ENCODE assay signal across 18 cellular contexts in genomic region chr16:16080465-16081065, GRCh38.
"Had no signal": no experiment of that assay in that cellular context is flagged by ENCODE, and none has a peak within 500 bp of the region (broad histone marks: within the 10 kb centered on the region; RNA-seq: fewer than 3 reads in every experiment).

No MANE protein-coding gene starts in this region.

- H3K4me1 Mint-ChIP-seq: activated naive CD4-positive, alpha-beta T cell treated with anti-CD3 and anti-CD28 coated beads, Interleukin-2, amount 50 U/mL, for 24 hours had no signal

- H3K27ac ChIP-seq: ascending aorta, coronary artery, parathyroid adenoma, vagina, WERI-Rb-1 had no signal

- DNase-seq: activated CD4-positive, alpha-beta T cell treated with anti-CD3 and anti-CD28 coated beads for 1 hour; activated CD8-positive, alpha-beta memory T cell treated with anti-CD3 and anti-CD28 coated beads for 24 hours; activated CD8-positive, alpha-beta memory T cell treated with anti-CD3 and anti-CD28 coated beads, Interleukin-2, amount 50 U/mL, for 48 hours; activated effector memory CD4-positive, alpha-beta T cell treated with anti-CD3 and anti-CD28 coated beads, Interleukin-2, amount 50 U/mL, for 16 hours; activated T-cell treated with anti-CD3 and anti-CD28 coated beads, Interleukin-2, amount 50 U/mL, for 72 hours; immature natural killer cell; kidney glomerular epithelial cell; left ventricle myocardium superior; mucosa of descending colon; naive thymus-derived CD4-positive, alpha-beta T cell; stimulated activated naive B cell treated with anti-CD40 and anti-IgM and Interleukin-4, amounts not matched to agents 10 μg/mL and 1 μg/mL and 100 μg/mL, for 72 hours; T-helper 17 cell; WERI-Rb-1 had no signal

- H3K4me3 ChIP-seq: ascending aorta, coronary artery, mucosa of descending colon, vagina had no signal

- H3K27me3 ChIP-seq: ascending aorta, vagina had no signal

- H3K27me3 Mint-ChIP-seq: activated naive CD4-positive, alpha-beta T cell treated with anti-CD3 and anti-CD28 coated beads, Interleukin-2, amount 50 U/mL, for 24 hours; naive thymus-derived CD4-positive, alpha-beta T cell; stimulated activated naive B cell treated with anti-CD40 and anti-IgM and Interleukin-4, amounts not matched to agents 10 μg/mL and 1 μg/mL and 100 μg/mL, for 72 hours; T-helper 17 cell had no signal

- H2AFZ ChIP-seq: parathyroid adenoma had no signal

- H3K9me3 Mint-ChIP-seq: activated naive CD4-positive, alpha-beta T cell treated with anti-CD3 and anti-CD28 coated beads, Interleukin-2, amount 50 U/mL, for 24 hours; immature natural killer cell had no signal

- ATAC-seq: activated T-cell treated with anti-CD3 and anti-CD28 coated beads, Interleukin-2, amount 50 U/mL, for 72 hours; left ventricle myocardium superior; mucosa of descending colon; naive thymus-derived CD4-positive, alpha-beta T cell; stimulated activated naive B cell treated with anti-CD40 and anti-IgM and Interleukin-4, amounts not matched to agents 10 μg/mL and 1 μg/mL and 100 μg/mL, for 72 hours; T-helper 17 cell had no signal

- H3K4me3 Mint-ChIP-seq: activated naive CD4-positive, alpha-beta T cell treated with anti-CD3 and anti-CD28 coated beads, Interleukin-2, amount 50 U/mL, for 24 hours; activated T-cell treated with anti-CD3 and anti-CD28 coated beads, Interleukin-2, amount 50 U/mL, for 72 hours; immature natural killer cell; naive thymus-derived CD4-positive, alpha-beta T cell; stimulated activated naive B cell treated with anti-CD40 and anti-IgM and Interleukin-4, amounts not matched to agents 10 μg/mL and 1 μg/mL and 100 μg/mL, for 72 hours; T-helper 17 cell had no signal

- H3K9ac ChIP-seq: parathyroid adenoma had no signal

- H3K27ac Mint-ChIP-seq: activated naive CD4-positive, alpha-beta T cell treated with anti-CD3 and anti-CD28 coated beads, Interleukin-2, amount 50 U/mL, for 24 hours; stimulated activated naive B cell treated with anti-CD40 and anti-IgM and Interleukin-4, amounts not matched to agents 10 μg/mL and 1 μg/mL and 100 μg/mL, for 72 hours; T-helper 17 cell had no signal

- H3K9me3 ChIP-seq: ascending aorta, mucosa of descending colon had no signal

- H3K4me1 ChIP-seq: parathyroid adenoma had no signal
